ENCODE assay signal across 1 cellular context in genomic region chr10:71981024-71981867, GRCh38.
A peak's percentile ranks its signal among the peaks of the same experiment; 100 is the strongest.
TF ChIP-seq lines count a peak whose summit lies in the region.

No MANE protein-coding gene starts in this region.

TF ChIP-seq in HepG2, 621 proteins besides CTCF, POLR2A, EP300 and RAD21 (continued from another document and continues in another):
- TF ChIP-seq ZNF646 (CRISPR knock-in tag; IDR thresholded peaks at IDR 0.05) (no peak), ZNF510 (CRISPR knock-in tag; IDR thresholded peaks at IDR 0.05; ENCODE audit: low read depth) (no peak), ZNF33A (CRISPR knock-in tag; IDR thresholded peaks at IDR 0.05; ENCODE audit: borderline replicate concordance) (no peak), GZF1 (CRISPR knock-in tag; IDR thresholded peaks at IDR 0.05) (no peak), PAXIP1 (CRISPR knock-in tag; conservative IDR thresholded peaks at IDR 0.05) (peak; percentile 79), PRDM15 (CRISPR knock-in tag; IDR thresholded peaks at IDR 0.05) (no peak), ZNF251 (CRISPR knock-in tag; IDR thresholded peaks at IDR 0.05) (no peak), SUZ12 (IDR thresholded peaks at IDR 0.05; ENCODE audit: low read depth, low read length) (no peak), KIAA2018 (CRISPR knock-in tag; IDR thresholded peaks at IDR 0.05; ENCODE audit: borderline replicate concordance) (no peak), YEATS4 (CRISPR knock-in tag; IDR thresholded peaks at IDR 0.05; ENCODE audit: borderline replicate concordance) (peak; percentile 29; the same call in 1 of the 2 replicates), EHMT2 (IDR thresholded peaks at IDR 0.05; ENCODE audit: borderline replicate concordance, low read depth, low read length) (no peak), PHF21A (CRISPR knock-in tag; IDR thresholded peaks at IDR 0.05) (peak; percentile 75), SETDB1 (CRISPR knock-in tag; IDR thresholded peaks at IDR 0.05; ENCODE audit: borderline replicate concordance) (no peak), HNF1B (CRISPR knock-in tag; IDR thresholded peaks at IDR 0.05) (peak; percentile 51; the same call in 1 of the 2 replicates), ZNF687 (CRISPR knock-in tag; IDR thresholded peaks at IDR 0.05) (peak; percentile 95), AHR (CRISPR knock-in tag; IDR thresholded peaks at IDR 0.05) (no peak), ZNF18 (CRISPR knock-in tag; IDR thresholded peaks at IDR 0.05; ENCODE audit: insufficient replicate concordance) (no peak)
